In the genomic region with DNA sequence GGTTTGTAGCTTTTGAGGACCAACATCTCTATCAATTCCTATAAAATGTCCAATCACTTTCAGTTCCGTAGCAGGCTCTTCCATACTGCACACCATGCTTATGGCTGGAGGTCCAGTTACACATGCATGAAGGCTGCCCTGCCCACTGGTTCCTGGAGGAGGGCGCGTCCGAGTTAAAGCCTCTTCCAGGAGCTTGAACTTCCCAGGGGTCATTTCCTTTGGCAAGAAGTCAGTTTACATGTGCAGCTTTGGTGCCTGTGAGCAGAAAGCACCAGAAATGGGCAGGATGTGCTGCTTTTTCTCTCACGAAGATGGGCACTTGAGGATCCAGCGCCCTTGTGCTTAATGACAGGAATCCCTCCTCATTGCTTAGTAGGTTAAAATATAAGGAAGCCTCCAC, we compare ENCODE assay signal across 18 cellular contexts.
"Had no signal": no experiment of that assay in that cellular context is flagged by ENCODE, and none has a peak within 500 bp of the region (broad histone marks: within the 10 kb centered on the region; RNA-seq: fewer than 3 reads in every experiment).

No MANE protein-coding gene starts in this region.

- H3K4me1 ChIP-seq: right atrium auricular region, transverse colon had no signal

- ATAC-seq: activated CD4-positive, alpha-beta T cell treated with anti-CD3 and anti-CD28 coated beads for 36 hours; mucosa of descending colon; naive thymus-derived CD8-positive, alpha-beta T cell; stimulated activated naive CD8-positive, alpha-beta T cell treated with anti-CD3 and anti-CD28 coated beads, Interleukin-15, Interleukin-2, amounts not matched to agents 100 U/mL and 50 U/mL, for 24 hours; T-helper 17 cell had no signal

- H3K27me3 Mint-ChIP-seq: activated CD4-positive, alpha-beta memory T cell treated with anti-CD3 and anti-CD28 coated beads, Interleukin-2, amount 10 ng/mL, durations not matched to agents 7 days and 5 days; activated CD4-positive, alpha-beta T cell treated with anti-CD3 and anti-CD28 coated beads for 36 hours; activated naive CD4-positive, alpha-beta T cell treated with anti-CD3 and anti-CD28 coated beads, Interleukin-2, amount 10 ng/mL, durations not matched to agents 7 days and 5 days; activated T-cell treated with anti-CD3 and anti-CD28 coated beads, Interleukin-2, amount 50 U/mL, for 24 hours; naive thymus-derived CD8-positive, alpha-beta T cell; T-helper 17 cell had no signal

- H3K4me3 ChIP-seq: esophagus squamous epithelium, mucosa of descending colon, right atrium auricular region, smooth muscle cell, transverse colon had no signal

- H3K4me3 Mint-ChIP-seq: activated CD4-positive, alpha-beta memory T cell treated with anti-CD3 and anti-CD28 coated beads, Interleukin-2, amount 10 ng/mL, durations not matched to agents 7 days and 5 days; activated CD4-positive, alpha-beta T cell treated with anti-CD3 and anti-CD28 coated beads for 36 hours; activated naive CD4-positive, alpha-beta T cell treated with anti-CD3 and anti-CD28 coated beads, Interleukin-2, amount 10 ng/mL, durations not matched to agents 7 days and 5 days; activated T-cell treated with anti-CD3 and anti-CD28 coated beads, Interleukin-2, amount 50 U/mL, for 24 hours; naive thymus-derived CD8-positive, alpha-beta T cell; T-helper 17 cell had no signal

- H3K9me3 Mint-ChIP-seq: activated CD4-positive, alpha-beta memory T cell treated with anti-CD3 and anti-CD28 coated beads, Interleukin-2, amount 10 ng/mL, durations not matched to agents 7 days and 5 days; activated naive CD4-positive, alpha-beta T cell treated with anti-CD3 and anti-CD28 coated beads, Interleukin-2, amount 10 ng/mL, durations not matched to agents 7 days and 5 days; activated T-cell treated with anti-CD3 and anti-CD28 coated beads, Interleukin-2, amount 50 U/mL, for 24 hours; naive thymus-derived CD8-positive, alpha-beta T cell had no signal

- H3K27me3 ChIP-seq: esophagus squamous epithelium, right atrium auricular region, transverse colon had no signal

- H3K4me1 Mint-ChIP-seq: activated CD4-positive, alpha-beta memory T cell treated with anti-CD3 and anti-CD28 coated beads, Interleukin-2, amount 10 ng/mL, durations not matched to agents 7 days and 5 days; activated CD4-positive, alpha-beta T cell treated with anti-CD3 and anti-CD28 coated beads for 36 hours; activated naive CD4-positive, alpha-beta T cell treated with anti-CD3 and anti-CD28 coated beads, Interleukin-2, amount 10 ng/mL, durations not matched to agents 7 days and 5 days; naive thymus-derived CD8-positive, alpha-beta T cell had no signal

- H3K27ac Mint-ChIP-seq: activated CD4-positive, alpha-beta memory T cell treated with anti-CD3 and anti-CD28 coated beads, Interleukin-2, amount 10 ng/mL, durations not matched to agents 7 days and 5 days; activated CD4-positive, alpha-beta T cell treated with anti-CD3 and anti-CD28 coated beads for 36 hours; activated naive CD4-positive, alpha-beta T cell treated with anti-CD3 and anti-CD28 coated beads, Interleukin-2, amount 10 ng/mL, durations not matched to agents 7 days and 5 days; activated T-cell treated with anti-CD3 and anti-CD28 coated beads, Interleukin-2, amount 50 U/mL, for 24 hours; T-helper 17 cell had no signal

- H3K27ac ChIP-seq: esophagus squamous epithelium, right atrium auricular region, transverse colon, WERI-Rb-1 had no signal

- DNase-seq: activated CD4-positive, alpha-beta memory T cell treated with anti-CD3 and anti-CD28 coated beads, Interleukin-2, amount 10 ng/mL, durations not matched to agents 7 days and 5 days; activated CD4-positive, alpha-beta T cell treated with anti-CD3 and anti-CD28 coated beads for 36 hours; activated naive CD4-positive, alpha-beta T cell treated with anti-CD3 and anti-CD28 coated beads, Interleukin-2, amount 10 ng/mL, durations not matched to agents 7 days and 5 days; activated T-cell treated with anti-CD3 and anti-CD28 coated beads, Interleukin-2, amount 50 U/mL, for 24 hours; esophagus squamous epithelium; foreskin fibroblast; glutamatergic neuron; kidney glomerular epithelial cell; mammary epithelial cell; mucosa of descending colon; naive thymus-derived CD8-positive, alpha-beta T cell; nucleus accumbens; stimulated activated naive CD8-positive, alpha-beta T cell treated with anti-CD3 and anti-CD28 coated beads, Interleukin-15, Interleukin-2, amounts not matched to agents 100 U/mL and 50 U/mL, for 24 hours; T-helper 17 cell; transverse colon; WERI-Rb-1 had no signal

- H3K9me3 ChIP-seq: esophagus squamous epithelium, mucosa of descending colon, right atrium auricular region, transverse colon had no signal
